1 cellular context compared by ENCODE assay signal in the genomic region with DNA sequence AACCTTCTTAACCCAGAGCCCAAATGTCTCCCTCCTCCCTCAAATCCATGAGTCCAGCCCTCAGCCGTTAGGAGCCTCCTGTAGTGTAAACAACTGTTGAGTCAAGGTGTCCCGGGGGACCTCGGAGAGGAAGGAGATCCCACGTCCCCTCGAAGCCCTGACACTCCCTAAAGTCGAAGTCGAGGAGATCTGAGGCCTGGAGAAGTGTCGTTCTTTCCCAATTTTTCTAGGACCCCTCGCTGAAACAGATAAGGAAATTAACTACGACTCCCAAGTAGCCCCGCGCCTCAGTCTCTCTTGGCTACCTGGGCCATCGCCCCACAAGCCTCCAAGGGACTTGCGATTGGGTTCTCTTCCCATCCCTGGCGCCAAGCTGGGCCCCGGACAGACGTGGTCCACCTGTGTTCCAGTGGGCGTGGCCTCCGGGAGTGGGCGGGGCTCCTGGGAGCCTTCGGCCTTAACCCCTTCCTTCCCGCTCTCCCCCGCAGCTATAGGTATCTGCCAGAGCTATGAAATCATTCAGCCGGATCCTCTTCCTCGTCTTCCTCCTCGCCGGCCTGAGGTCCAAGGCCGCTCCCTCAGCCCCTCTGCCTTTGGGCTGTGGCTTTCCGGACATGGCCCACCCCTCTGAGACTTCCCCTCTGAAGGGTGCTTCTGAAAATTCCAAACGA.
A peak's percentile ranks its signal among the peaks of the same experiment; 100 is the strongest.
TF ChIP-seq lines count a peak whose summit lies in the region.

No MANE protein-coding gene starts in this region.

TF ChIP-seq in Ishikawa, 13 proteins besides CTCF, POLR2A, EP300 and RAD21:
- TF ChIP-seq FOXM1 (IDR thresholded peaks at IDR 0.05; ENCODE audit: borderline replicate concordance, low read depth), result no peak
- no peak for TF ChIP-seq EGR1 (IDR thresholded peaks at IDR 0.05)
- TF ChIP-seq TAF1 (IDR thresholded peaks at IDR 0.05; ENCODE audit: low read depth), result no peak
- TF ChIP-seq, protein P1, sequence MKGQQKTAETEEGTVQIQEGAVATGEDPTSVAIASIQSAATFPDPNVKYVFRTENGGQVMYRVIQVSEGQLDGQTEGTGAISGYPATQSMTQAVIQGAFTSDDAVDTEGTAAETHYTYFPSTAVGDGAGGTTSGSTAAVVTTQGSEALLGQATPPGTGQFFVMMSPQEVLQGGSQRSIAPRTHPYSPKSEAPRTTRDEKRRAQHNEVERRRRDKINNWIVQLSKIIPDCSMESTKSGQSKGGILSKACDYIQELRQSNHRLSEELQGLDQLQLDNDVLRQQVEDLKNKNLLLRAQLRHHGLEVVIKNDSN (IDR thresholded peaks at IDR 0.05), result no peak
- TF ChIP-seq REST (IDR thresholded peaks at IDR 0.05; ENCODE audit: low read depth), result no peak
- TF ChIP-seq CREB1 (IDR thresholded peaks at IDR 0.05; ENCODE audit: low read depth), result no peak
- TF ChIP-seq TCF12 (IDR thresholded peaks at IDR 0.05; ENCODE audit: low read depth), result no peak
- TF ChIP-seq MAX (IDR thresholded peaks at IDR 0.05), result 0 out of 2 replicates have a peak, but pooled peaks have one; percentile 24
TF ChIP-seq in Ishikawa: peak in this region for 1.
